Comparison of ENCODE assay signal across 13 cellular contexts in genomic region chr14:71140157-71140556, GRCh38.
"Had no signal": no experiment of that assay in that cellular context is flagged by ENCODE, and none has a peak within 500 bp of the region (broad histone marks: within the 10 kb centered on the region; RNA-seq: fewer than 3 reads in every experiment).

No MANE protein-coding gene starts in this region.

- H3K4me1 ChIP-seq: testis had no signal

- H3K36me3 Mint-ChIP-seq: activated naive CD4-positive, alpha-beta T cell treated with anti-CD3 and anti-CD28 coated beads, Interleukin-2, amount 10 ng/mL, durations not matched to agents 7 days and 5 days had no signal

- H3K27me3 ChIP-seq: right lobe of liver, testis, upper lobe of left lung had no signal

- H3K4me3 Mint-ChIP-seq: activated naive CD4-positive, alpha-beta T cell treated with anti-CD3 and anti-CD28 coated beads, Interleukin-2, amount 10 ng/mL, durations not matched to agents 7 days and 5 days; stimulated activated naive CD8-positive, alpha-beta T cell treated with anti-CD3 and anti-CD28 coated beads, Interleukin-15, Interleukin-2, amounts not matched to agents 100 ng/mL and 50 ng/mL, for 24 hours had no signal

- H3K27ac ChIP-seq: epithelial cell of prostate, right lobe of liver, testis, upper lobe of left lung had no signal

- H3K4me3 ChIP-seq: lung, upper lobe of left lung had no signal

- DNase-seq: activated CD4-positive, alpha-beta T cell treated with anti-CD3 and anti-CD28 coated beads, Interleukin-2, amount 50 U/mL, for 1 hour; activated naive CD4-positive, alpha-beta T cell treated with anti-CD3 and anti-CD28 coated beads, Interleukin-2, amount 10 ng/mL, durations not matched to agents 7 days and 5 days; activated T-cell treated with anti-CD3 and anti-CD28 coated beads, Interleukin-2, amount 50 U/mL, for 1 hour; dermis blood vessel endothelial cell; midbrain; right lobe of liver; T-helper 9 cell; testis had no signal

- H3K9me3 Mint-ChIP-seq: activated naive CD4-positive, alpha-beta T cell treated with anti-CD3 and anti-CD28 coated beads, Interleukin-2, amount 10 ng/mL, durations not matched to agents 7 days and 5 days; stimulated activated naive CD8-positive, alpha-beta T cell treated with anti-CD3 and anti-CD28 coated beads, Interleukin-15, Interleukin-2, amounts not matched to agents 100 ng/mL and 50 ng/mL, for 24 hours had no signal

- H3K9me3 ChIP-seq: right lobe of liver, testis, upper lobe of left lung had no signal

- H3K27me3 Mint-ChIP-seq: stimulated activated naive CD8-positive, alpha-beta T cell treated with anti-CD3 and anti-CD28 coated beads, Interleukin-15, Interleukin-2, amounts not matched to agents 100 ng/mL and 50 ng/mL, for 24 hours had no signal

- ATAC-seq: activated CD4-positive, CD25-positive, alpha-beta regulatory T cell treated with anti-CD3 and anti-CD28 coated beads, Interleukin-2, amount 50 U/mL, for 24 hours had no signal

- H3K36me3 ChIP-seq: right lobe of liver, upper lobe of left lung had no signal

- H3K27ac Mint-ChIP-seq: stimulated activated naive CD8-positive, alpha-beta T cell treated with anti-CD3 and anti-CD28 coated beads, Interleukin-15, Interleukin-2, amounts not matched to agents 100 ng/mL and 50 ng/mL, for 24 hours had no signal
